ENCODE assay signal across 8 cellular contexts in the genomic region with DNA sequence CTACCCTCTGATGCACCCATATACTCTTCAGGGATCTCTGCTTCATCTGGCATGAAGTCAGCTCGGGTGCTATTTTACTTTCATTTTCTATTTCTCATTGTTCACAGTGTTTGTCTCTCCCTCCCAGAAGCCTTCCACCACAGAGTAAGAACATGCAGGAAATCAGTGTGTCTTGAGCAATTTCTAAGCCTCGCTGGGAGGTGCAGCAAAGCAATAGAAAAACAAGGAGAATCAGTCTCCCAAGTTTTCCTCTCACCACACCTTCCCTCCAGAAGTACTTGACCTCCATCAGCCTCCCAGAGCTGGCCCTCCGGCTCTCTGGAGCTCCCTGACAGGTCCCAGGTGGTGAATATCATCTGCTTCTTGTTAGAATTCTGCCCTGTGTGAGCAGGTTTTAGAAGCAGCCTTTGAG.
DNase-seq lines count a peak whose midpoint lies in the region; ATAC-seq and TF ChIP-seq lines count a peak whose summit lies in the region.

No MANE protein-coding gene starts in this region.

- no peaks in the 10 kb centered on the region for H3F3A ChIP-seq in OCI-LY1 (ENCODE audit: insufficient read depth, low read length)

- H3K36me3 ChIP-seq in OCI-LY1 (ENCODE audit: insufficient read depth, low read length) = no peaks in the 10 kb centered on the region

- no peaks in the 10 kb centered on the region for H3K27me3 ChIP-seq in OCI-LY1 (ENCODE audit: insufficient read depth, low read length)

- H3K27me3 Mint-ChIP-seq in memory B cell = peaks cover 6% of the 10 kb centered on the region

- TF ChIP-seq CTCF in OCI-LY1 (IDR thresholded peaks at IDR 0.05; ENCODE audit: low read length) = no peak

- H3K9me3 Mint-ChIP-seq in memory B cell = peaks cover 8% of the 10 kb centered on the region

- no peak overlapping the region for H3K9ac ChIP-seq in OCI-LY1 (ENCODE audit: low read length)

- H2AFZ ChIP-seq in OCI-LY1 (ENCODE audit: low read length) = no peak overlapping the region

- ATAC-seq in GM19397 (IDR thresholded peaks at IDR 0.05; ENCODE audit: unreplicated experiment) (peak; percentile 99), HG03432 (IDR thresholded peaks at IDR 0.05; ENCODE audit: unreplicated experiment) (peak; percentile 100), memory B cell (ENCODE audit: low read depth) (no peak)

- peaks cover 3% of the 10 kb centered on the region for H3K4me1 Mint-ChIP-seq in memory B cell

- peak overlapping the region; percentile 36 for H3K4me3 ChIP-seq in OCI-LY1 (ENCODE audit: low read depth, low read length, poor library complexity, severe bottlenecking)

- H3K9me2 ChIP-seq in OCI-LY1 (ENCODE audit: low read depth, low read length) = no peaks in the 10 kb centered on the region

- DNase-seq in DMS53 treated with DMSO at 0.1 percent for 48 hours (lab: John Stamatoyannopoulos, UW; ENCODE audit: unreplicated experiment) = peak; percentile 73
- peak; percentile 26 to 48 for DNase-seq in T47D (ENCODE audit: low read depth in 1 of 2, low spot score in 1 of 2)
- DNase-seq in memory B cell (ENCODE audit: low spot score in 2 of 2) = no peak
- no peak for DNase-seq in hippocampal formation (lab: John Stamatoyannopoulos, UW)
- no peak for DNase-seq in HuH-7.5 (ENCODE audit: low spot score)

- H3K4me3 Mint-ChIP-seq in memory B cell = peak overlapping the region; percentile 21

- H3K9me3 ChIP-seq in OCI-LY1 (ENCODE audit: low read length) = no peaks in the 10 kb centered on the region

- H3K36me3 Mint-ChIP-seq in memory B cell = no peaks in the 10 kb centered on the region

- H3K27ac ChIP-seq in OCI-LY1 (ENCODE audit: low read depth, low read length, poor library complexity, severe bottlenecking) = no peak overlapping the region

- peak overlapping the region; percentile 6 for H3K27ac Mint-ChIP-seq in memory B cell

- no peaks in the 10 kb centered on the region for H3K4me1 ChIP-seq in OCI-LY1 (ENCODE audit: insufficient read depth, low read length, severe bottlenecking)

- H4K20me1 ChIP-seq in OCI-LY1 (ENCODE audit: insufficient read depth, low read length) = no peaks in the 10 kb centered on the region

- H3K4me2 ChIP-seq in OCI-LY1 (ENCODE audit: low read length) = peak overlapping the region; percentile 34; the same call in 1 of the 2 replicates

- H3K79me2 ChIP-seq in OCI-LY1 (ENCODE audit: insufficient read depth, low read length) = no peaks in the 10 kb centered on the region

- in situ Hi-C loops in T47D (cut with HindIII; ENCODE audit: low pct_unique_long_range_greater_than_20kb, low sequenced_read_pairs) = no loop called here

Comparison
In these comparisons a context has a peak if more than half of its experiments do, and no peak if none do; other contexts are left out.
1. DNase-seq: peak in DMS53 treated with DMSO at 0.1 percent for 48 hours (single experiment) and T47D (2 of 2); none in memory B cell (0 of 2), hippocampal formation (0 of 2) and HuH-7.5 (single experiment).